In genomic region chr3:166303685-166304084, GRCh38 we compare ENCODE assay signal across 8 cellular contexts.
"Had no signal": no experiment of that assay in that cellular context is flagged by ENCODE, and none has a peak within 500 bp of the region (broad histone marks: within the 10 kb centered on the region; RNA-seq: fewer than 3 reads in every experiment).

No MANE protein-coding gene starts in this region.

- H3K4me3 ChIP-seq: GM23338, K562 had no signal

- DNase-seq: H9, HCEC 1CT, IMR-90 had no signal

- FAIRE-seq: H1, H54, K562 had no signal

- H3K4me2 ChIP-seq: GM23338 had no signal

- H3K27ac ChIP-seq: HL-60 had no signal

- H2AFZ ChIP-seq: GM23338 had no signal

- ATAC-seq: GM23338, K562 had no signal
